In the genomic region with DNA sequence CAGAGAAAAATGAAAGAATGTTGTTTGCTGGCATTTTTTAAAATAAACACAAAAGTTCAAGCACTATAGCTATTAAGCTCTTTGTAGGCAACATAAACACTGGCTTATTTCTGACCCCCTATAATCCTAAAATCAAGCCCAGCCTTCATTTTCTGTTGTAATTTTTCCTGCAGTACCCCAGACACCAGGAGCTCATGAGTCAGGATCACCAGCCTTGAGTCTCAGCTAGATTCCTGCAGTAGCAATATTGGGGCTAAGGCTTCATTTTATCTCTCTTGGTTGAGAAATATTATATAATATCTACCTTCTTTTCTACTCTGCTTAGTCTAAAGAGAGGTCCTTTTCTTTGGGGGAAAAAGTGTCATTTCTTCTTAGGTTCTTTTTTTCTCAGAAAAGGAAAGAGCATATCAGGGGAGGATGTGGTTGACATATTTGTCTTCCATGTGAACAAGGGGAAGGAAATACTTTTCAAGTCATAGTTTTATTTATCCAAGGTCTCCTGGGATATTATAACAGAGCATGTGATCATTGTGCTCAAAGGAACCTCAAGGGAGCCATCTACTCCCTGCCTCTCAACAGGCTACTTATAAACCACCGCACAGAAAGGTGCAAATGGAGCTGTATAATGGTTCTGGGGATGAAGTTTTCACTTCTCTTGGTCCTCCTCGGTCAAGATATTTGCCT, we compare ENCODE assay signal across 25 cellular contexts.
DNase-seq lines count a peak whose midpoint lies in the region; ATAC-seq and TF ChIP-seq lines count a peak whose summit lies in the region.
"Had no signal": no experiment of that assay in that cellular context is flagged by ENCODE, and none has a peak within 500 bp of the region (broad histone marks: within the 10 kb centered on the region; RNA-seq: fewer than 3 reads in every experiment).

No MANE protein-coding gene starts in this region.

- no peak overlapping the region for H3K4me3 ChIP-seq in astrocyte of the spinal cord (ENCODE audit: low read depth, low read length)
- no peak overlapping the region for H3K4me3 ChIP-seq in fibroblast of villous mesenchyme (ENCODE audit: low read depth, low read length)
- H3K4me3 ChIP-seq in esophagus muscularis mucosa, result no peak overlapping the region
- H3K4me3 ChIP-seq: body of pancreas, gastrocnemius medialis, testis, vagina had no signal

- in situ Hi-C loops in astrocyte of the spinal cord (cut with HindIII; ENCODE audit: low sequenced_read_pairs), result no loop called here

- no peak for TF ChIP-seq EP300 in esophagus muscularis mucosa (IDR thresholded peaks at IDR 0.05)

- intact Hi-C loops in esophagus muscularis mucosa (cut with DNase I), result no loop called here

- peak; percentile 23 for DNase-seq in A172 (ENCODE audit: low spot score)
- DNase-seq in GM03348 (ENCODE audit: low spot score), result peak; percentile 13
- DNase-seq in astrocyte of the spinal cord (ENCODE audit: low read depth, low spot score), result peak; percentile 50
- peak; percentile 32 for DNase-seq in fibroblast of villous mesenchyme (ENCODE audit: low read depth)
- no peak for DNase-seq in esophagus muscularis mucosa (ENCODE audit: extremely low spot score)
- DNase-seq in OCI-M2 (lab: John Stamatoyannopoulos, UW; ENCODE audit: unreplicated experiment), result no peak
- DNase-seq: activated CD4-positive, alpha-beta T cell treated with anti-CD3 and anti-CD28 coated beads, Interleukin-2, amount 10 ng/mL, durations not matched to agents 24 days and 14 days; body of pancreas; CD4-positive, alpha-beta memory T cell; cortex of kidney; gastrocnemius medialis; H9; kidney glomerular epithelial cell; mesendoderm; naive thymus-derived CD8-positive, alpha-beta T cell; NCI-H526 treated with DMSO at 0.1 percent for 48 hours; stimulated activated CD4-positive, alpha-beta T cell treated with anti-CD3 and anti-CD28 coated beads, Interleukin-1b, Interleukin-23, amount 100 ng/mL, for 48 hours; T-helper 1 cell had no signal

- H3K9me3 ChIP-seq in esophagus muscularis mucosa, result no peaks in the 10 kb centered on the region
- H3K9me3 ChIP-seq: body of pancreas, gastrocnemius medialis, testis, vagina had no signal

- no peak for TF ChIP-seq POLR2A in esophagus muscularis mucosa (IDR thresholded peaks at IDR 0.05; ENCODE audit: low read depth)

- WGBS in esophagus muscularis mucosa, result 86% methylated on average over 2 of the region's 2 CpGs

- TF ChIP-seq CTCF in astrocyte of the spinal cord (IDR thresholded peaks at IDR 0.05; ENCODE audit: low read depth, low read length), result no peak
- TF ChIP-seq CTCF in fibroblast of villous mesenchyme (IDR thresholded peaks at IDR 0.05; ENCODE audit: insufficient read depth, low read depth, low read length), result no peak
- no peak for TF ChIP-seq CTCF in esophagus muscularis mucosa (IDR thresholded peaks at IDR 0.05)

- H3K27ac ChIP-seq in esophagus muscularis mucosa (replicated peaks in 1 of 4), result no peak overlapping the region
- H3K27ac ChIP-seq: body of pancreas, gastrocnemius medialis, RWPE1, testis, vagina had no signal

- H3K4me1 ChIP-seq in esophagus muscularis mucosa, result no peaks in the 10 kb centered on the region
- H3K4me1 ChIP-seq: body of pancreas, gastrocnemius medialis, testis, vagina had no signal

- ATAC-seq in HG02610 (IDR thresholded peaks at IDR 0.05; ENCODE audit: unreplicated experiment) (no peak), HG02588 (IDR thresholded peaks at IDR 0.05; ENCODE audit: unreplicated experiment) (no peak)
- ATAC-seq: activated T-helper 17 cell treated with anti-CD3 and anti-CD28 coated beads, Interleukin-2, amount 50 U/mL, for 72 hours; body of pancreas; gastrocnemius medialis; naive thymus-derived CD8-positive, alpha-beta T cell; stimulated activated memory B cell treated with anti-CD40 and anti-IgM and Interleukin-4, amounts not matched to agents 10 μg/mL and 1 μg/mL and 100 μg/mL, for 72 hours had no signal

- H3K36me3 ChIP-seq in esophagus muscularis mucosa, result no peaks in the 10 kb centered on the region
- H3K36me3 ChIP-seq: gastrocnemius medialis, vagina had no signal

- no peaks in the 10 kb centered on the region for H3K27me3 ChIP-seq in esophagus muscularis mucosa
- H3K27me3 ChIP-seq: body of pancreas, gastrocnemius medialis, testis, vagina had no signal

Comparison
In these comparisons a context has a peak if more than half of its experiments do, and no peak if none do; other contexts are left out.
1. DNase-seq: peak in A172 (single experiment), GM03348 (single experiment), astrocyte of the spinal cord (single experiment) and fibroblast of villous mesenchyme (single experiment); none in esophagus muscularis mucosa (single experiment) and OCI-M2 (single experiment).